In genomic region chr17:7561589-7562207, GRCh38 we compare ENCODE assay signal across 8 cellular contexts. TPM values are rescaled to one million over a fixed set of nuclear protein-coding genes. Genes with fewer than 3 reads are reported as not detected.
DNase-seq lines count a peak whose midpoint lies in the region; ATAC-seq and TF ChIP-seq lines count a peak whose summit lies in the region.

Gene SENP3, plus strand, starts transcription at chr17:7561919. Its CDS starts 1,158 bp downstream, at chr17:7563077.

- H3K36me3 ChIP-seq in BJ (ENCODE audit: control insufficient read depth, insufficient read depth, low read length) (peaks cover 13% of the 10 kb centered on the region), NT2/D1 (ENCODE audit: insufficient read depth, insufficient read length, low read length) (peaks cover 39% of the 10 kb centered on the region), endodermal cell (ENCODE audit: control insufficient read depth, insufficient read depth, low read length) (peaks cover 32% of the 10 kb centered on the region)

- peak within 1 kb of the TSS; percentile 98 for H3K27ac Mint-ChIP-seq in endodermal cell

- H3K4me3 ChIP-seq in BJ (ENCODE audit: low read depth, low read length) (peak within 1 kb of the TSS; percentile 85), NT2/D1 (ENCODE audit: insufficient read length, low read depth) (peak within 1 kb of the TSS; percentile 64), endodermal cell (ENCODE audit: low read length) (peak within 1 kb of the TSS; percentile 99)

- peak; percentile 54 for ATAC-seq in HG03460 (IDR thresholded peaks at IDR 0.05; ENCODE audit: unreplicated experiment)

- H3K27ac ChIP-seq in endodermal cell (ENCODE audit: low read depth, low read length) = peak within 1 kb of the TSS; percentile 89

- peaks cover 27% of the 10 kb centered on the region for H3K36me3 Mint-ChIP-seq in endodermal cell (ENCODE audit: low read depth)

- H3K9me3 ChIP-seq in NT2/D1 (ENCODE audit: insufficient read depth, low read length) (no peaks in the 10 kb centered on the region), endodermal cell (ENCODE audit: control insufficient read depth, low read length) (no peaks in the 10 kb centered on the region)

- no peaks in the 10 kb centered on the region for H3K9me3 Mint-ChIP-seq in endodermal cell

- H3K4me3 Mint-ChIP-seq in endodermal cell = peak within 1 kb of the TSS; percentile 79

- peak within 1 kb of the TSS; percentile 85 for H3K9ac ChIP-seq in NT2/D1 (ENCODE audit: insufficient read length, low read depth)
- peak within 1 kb of the TSS; percentile 75 for H3K9ac ChIP-seq in endodermal cell (ENCODE audit: extremely low read depth, low read length, poor library complexity, severe bottlenecking)

- POLR2A ChIA-PET in BJ (lab: Charles Lee) = interaction anchor here (0.6 to 1.1 kb wide), 2 partner anchors 13 to 232 kb away, joined by 3 read pairs; partner anchors contain the start of gene NEURL4

- H3K4me1 ChIP-seq in NT2/D1 (ENCODE audit: insufficient read depth, insufficient read length) (peaks cover 25% of the 10 kb centered on the region), endodermal cell (ENCODE audit: control insufficient read depth, insufficient read depth, low read length) (peaks cover 3% of the 10 kb centered on the region)

- H3K27me3 Mint-ChIP-seq in endodermal cell (ENCODE audit: insufficient read depth) = no peaks in the 10 kb centered on the region

- H3K27me3 ChIP-seq in BJ (ENCODE audit: control insufficient read depth, insufficient read depth, low read length) = no peaks in the 10 kb centered on the region
- no peaks in the 10 kb centered on the region for H3K27me3 ChIP-seq in NT2/D1 (ENCODE audit: insufficient read depth, insufficient read length)
- H3K27me3 ChIP-seq in endodermal cell (ENCODE audit: control insufficient read depth, insufficient read depth, low read length, poor library complexity, severe bottlenecking) = no peaks in the 10 kb centered on the region

- TF ChIP-seq CTCF in BJ (IDR thresholded peaks at IDR 0.05; ENCODE audit: insufficient read depth, low read depth, low read length) = no peak
- no peak for TF ChIP-seq CTCF in endodermal cell (conservative IDR thresholded peaks at IDR 0.05)

- DNase-seq in BJ (ENCODE audit: low read depth) (no peak), GM19240 (ENCODE audit: insufficient read length, low spot score) (peak; percentile 88), NT2/D1 (ENCODE audit: low read depth, low spot score) (peak; percentile 71), endodermal cell (peak; percentile 97), mesenteric fat pad (ENCODE audit: low spot score) (peak; percentile 98)
- peak; percentile 58 for DNase-seq in activated CD8-positive, alpha-beta memory T cell treated with anti-CD3 and anti-CD28 coated beads, Interleukin-2, amount 50 U/mL, for 1 hour (ENCODE audit: extremely low read depth)
- peak; percentile 90 for DNase-seq in stimulated activated CD8-positive, alpha-beta memory T cell treated with anti-CD3 and anti-CD28 coated beads, Interleukin-12 subunit alpha, Interleukin-12 subunit beta, amount 100 ng/mL, for 4 hours (ENCODE audit: low read depth)

- H3K4me1 Mint-ChIP-seq in endodermal cell = peaks cover 33% of the 10 kb centered on the region

- CTCF ChIA-PET in BJ (lab: Yijun Ruan, JAX) = interaction anchor here (0.8 to 3.7 kb wide), 29 partner anchors 9 to 516 kb away, joined by 3 to 95 read pairs (median 7); partner anchors contain the start of genes MPDU1, SAT2, TMEM102 and TMEM256

- 0% methylated on average over 23 to 76 of the region's 82 CpGs for WGBS in endodermal cell (ENCODE audit: insufficient coverage in 1 of 2, insufficient read length in 1 of 2), 2 experiments

RNA-seq across cellular contexts. Expression of gene SENP3, which starts in this region (rescaled TPM):
- 69.8 and 72.2 TPM in 2 replicates for polyA plus RNA-seq in BJ (2011; rRNA removed)
- 39.0 and 67.7 TPM in 2 replicates for polyA minus RNA-seq in BJ (2011; rRNA and poly(A)+ RNA removed)
- total RNA-seq in endodermal cell (10 to 100 TPM; 71.5 to 82.3 TPM), mesenteric fat pad (48.7 TPM)
- 81.6 TPM for polyA plus RNA-seq in endodermal cell (2013, experiment 1 of 2)
- polyA plus RNA-seq in endodermal cell (2013, experiment 2 of 2) = 69.2 TPM
